In the genomic region with DNA sequence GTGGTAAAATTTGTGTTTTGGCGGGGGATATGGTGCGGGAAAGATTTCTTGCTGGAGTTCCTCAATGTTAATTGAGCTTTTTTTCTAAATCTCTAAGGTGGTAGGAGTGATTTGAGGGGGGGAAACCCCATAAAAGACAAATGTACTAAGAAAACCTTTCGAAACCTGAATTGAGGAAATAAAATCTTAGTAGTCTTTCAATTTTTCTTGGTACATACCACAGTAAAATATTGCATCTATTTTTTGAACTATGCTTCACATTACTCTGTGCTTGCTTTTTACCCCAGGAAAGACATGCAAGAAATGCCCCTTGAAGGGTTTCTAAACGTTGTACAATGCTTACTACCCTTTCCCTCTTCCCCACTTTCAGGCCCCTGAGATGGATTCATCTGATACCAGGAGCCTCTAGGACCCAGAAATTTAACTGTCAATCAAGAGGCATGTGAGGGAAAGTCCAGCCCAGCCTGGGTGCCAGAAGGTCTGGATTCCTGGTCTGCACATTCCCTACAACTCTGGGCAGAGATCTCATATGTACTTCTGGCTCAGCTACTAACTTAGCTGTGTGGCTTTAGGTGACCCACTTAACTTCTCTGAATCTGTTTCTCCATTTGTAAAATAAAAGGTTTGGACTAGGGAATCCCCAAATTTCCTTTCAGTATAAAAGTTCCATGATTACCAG, we compare ENCODE assay signal across 8 cellular contexts. TPM values are rescaled to one million over a fixed set of nuclear protein-coding genes. Genes with fewer than 3 reads are reported as not detected.
DNase-seq lines count a peak whose midpoint lies in the region; ATAC-seq and TF ChIP-seq lines count a peak whose summit lies in the region.

No MANE protein-coding gene starts in this region.

- H3K27me3 Mint-ChIP-seq in osteocyte (ENCODE audit: unreplicated experiment): no peaks in the 10 kb centered on the region

- WGBS in body of pancreas, 2 donors: 58 to 79% methylated on average over 4 of the region's 4 CpGs

- H3K4me3 ChIP-seq in GM06990 (replicated peaks; ENCODE audit: low read depth, low read length) (no peak overlapping the region), body of pancreas (no peak overlapping the region)

- H3K4me1 ChIP-seq in body of pancreas: peaks cover 87% of the 10 kb centered on the region

- H3K27ac Mint-ChIP-seq in osteocyte (ENCODE audit: unreplicated experiment): peak overlapping the region; percentile 83

- no peak for TF ChIP-seq POLR2A in body of pancreas (IDR thresholded peaks at IDR 0.05)

- no peaks in the 10 kb centered on the region for H3K9me3 Mint-ChIP-seq in osteocyte (ENCODE audit: unreplicated experiment)

- no peaks in the 10 kb centered on the region for H3K9me3 ChIP-seq in body of pancreas

- H3K4me3 Mint-ChIP-seq in osteocyte (ENCODE audit: unreplicated experiment): no peak overlapping the region

- peaks cover 45% of the 10 kb centered on the region for H3K4me1 Mint-ChIP-seq in osteocyte (ENCODE audit: unreplicated experiment)

- H3K27ac ChIP-seq in body of pancreas: peak overlapping the region in 3 of 4 donors; percentile 45 to 83 (median 63)

- H3K36me3 Mint-ChIP-seq in osteocyte (ENCODE audit: unreplicated experiment): no peaks in the 10 kb centered on the region

- peak; percentile 53 for DNase-seq in GM06990 (ENCODE audit: extremely low read depth, insufficient read length)
- no peak for DNase-seq in body of pancreas
- no peak for DNase-seq in osteocyte (ENCODE audit: extremely low spot score, unreplicated experiment)
- DNase-seq in ureter (ENCODE audit: low spot score): no peak
- DNase-seq in DMS153 (lab: John Stamatoyannopoulos, UW): no peak

- TF ChIP-seq CTCF in GM06990 (IDR thresholded peaks at IDR 0.05; ENCODE audit: insufficient read depth, low read length, poor library complexity, severe bottlenecking): no peak
- no peak for TF ChIP-seq CTCF in body of pancreas (IDR thresholded peaks at IDR 0.05)
- TF ChIP-seq CTCF in osteocyte (IDR thresholded peaks at IDR 0.05): no peak

- H3K27me3 ChIP-seq in GM06990 (replicated peaks; ENCODE audit: control insufficient read depth, insufficient read depth, low read length) (no peaks in the 10 kb centered on the region), body of pancreas (no peaks in the 10 kb centered on the region)

- ATAC-seq in HG03432 (IDR thresholded peaks at IDR 0.05; ENCODE audit: unreplicated experiment): peak; percentile 24
- no peak for ATAC-seq in body of pancreas
- ATAC-seq in HG02763 (IDR thresholded peaks at IDR 0.05; ENCODE audit: unreplicated experiment): no peak
- no peak for ATAC-seq in HG03159 (IDR thresholded peaks at IDR 0.05; ENCODE audit: unreplicated experiment)

- intact Hi-C loops in body of pancreas (cut with DNase I): no loop called here

- H3K36me3 ChIP-seq in GM06990 (ENCODE audit: control insufficient read depth, insufficient read depth, low read length) (no peaks in the 10 kb centered on the region), body of pancreas (replicated peaks in 1 of 2; ENCODE audit: insufficient read depth in 1 of 2, low read depth in 2 of 2) (no peaks in the 10 kb centered on the region)

RNA-seq across cellular contexts. Expression of a gene that starts 5.8 kb away (rescaled TPM):
- total RNA-seq in body of pancreas (100 to 1,000 TPM; 332 to 458 TPM), osteocyte (106 TPM in 2 replicates), ureter (114 TPM)

RNA-seq across cellular contexts. Expression of a gene that starts 53.0 kb away (rescaled TPM):
- total RNA-seq in body of pancreas (10 to 100 TPM in 1 of 2 donors, 1 to 10 TPM in 1; 2.0 to 22.3 TPM), osteocyte (35.2 and 39.5 TPM in 2 replicates), ureter (42.4 TPM)

RNA-seq across cellular contexts. Expression of a gene that starts 53.5 kb away (rescaled TPM):
- 10 to 100 TPM; 24.1 to 26.0 TPM for total RNA-seq in body of pancreas
- total RNA-seq in osteocyte: 55.3 and 60.8 TPM in 2 replicates
- 68.3 TPM for total RNA-seq in ureter
